12 cellular contexts compared by ENCODE assay signal in genomic region chr5:159459951-159460538, GRCh38.
DNase-seq lines count a peak whose midpoint lies in the region; FAIRE-seq and TF ChIP-seq lines count a peak whose summit lies in the region.
"Had no signal": no experiment of that assay in that cellular context is flagged by ENCODE, and none has a peak within 500 bp of the region (broad histone marks: within the 10 kb centered on the region; RNA-seq: fewer than 3 reads in every experiment).

No MANE protein-coding gene starts in this region.

- peaks cover 31% of the 10 kb centered on the region for H3K4me1 Mint-ChIP-seq in CD14-positive monocyte

- no peak overlapping the region for H3K4me3 ChIP-seq in fibroblast of lung (replicated peaks in 1 of 4; ENCODE audit: control extremely low read depth in 1 of 4, insufficient read depth in 1 of 4, low read depth in 3 of 4, low read length in 4 of 4)
- no peak overlapping the region for H3K4me3 ChIP-seq in smooth muscle cell
- H3K4me3 ChIP-seq in colonic mucosa = no peak overlapping the region

- H3K4me2 ChIP-seq in fibroblast of lung (ENCODE audit: extremely low read depth, insufficient read depth, low read length) = no peak overlapping the region
- H3K4me2 ChIP-seq in smooth muscle cell = no peak overlapping the region
- H3K4me2 ChIP-seq: KMS-11 had no signal

- H3K79me2 ChIP-seq in fibroblast of lung (ENCODE audit: control insufficient read depth, insufficient read depth, low read length) = no peaks in the 10 kb centered on the region
- no peaks in the 10 kb centered on the region for H3K79me2 ChIP-seq in smooth muscle cell (ENCODE audit: low read depth)

- peak overlapping the region; percentile 8 for H3K27ac ChIP-seq in fibroblast of lung (ENCODE audit: insufficient read depth, low read length)
- no peak overlapping the region for H3K27ac ChIP-seq in smooth muscle cell (ENCODE audit: low read depth)
- H3K27ac ChIP-seq in colonic mucosa = no peak overlapping the region
- H3K27ac ChIP-seq: KMS-11 had no signal

- H3K27me3 ChIP-seq in fibroblast of lung (ENCODE audit: control insufficient read depth, insufficient read depth, low read length) (no peaks in the 10 kb centered on the region), smooth muscle cell (ENCODE audit: low read depth) (no peaks in the 10 kb centered on the region), colonic mucosa (no peaks in the 10 kb centered on the region)

- no peaks in the 10 kb centered on the region for H3K9me3 ChIP-seq in fibroblast of lung (ENCODE audit: control insufficient read depth, insufficient read depth, low read depth, low read length)
- H3K9me3 ChIP-seq in smooth muscle cell (replicated peaks; ENCODE audit: low read depth) = no peaks in the 10 kb centered on the region
- H3K9me3 ChIP-seq in colonic mucosa = no peaks in the 10 kb centered on the region

- no peaks in the 10 kb centered on the region for H3K36me3 Mint-ChIP-seq in CD14-positive monocyte

- H3K27ac Mint-ChIP-seq in CD14-positive monocyte = peak overlapping the region; percentile 46 to 93 (median 84)

- H3K9me3 Mint-ChIP-seq in CD14-positive monocyte = peaks cover 0 to 5% (median 0%) of the 10 kb centered on the region in 7 donors

- H4K20me1 ChIP-seq in fibroblast of lung (ENCODE audit: control insufficient read depth, extremely low read depth, insufficient read depth, low read length) (no peaks in the 10 kb centered on the region), smooth muscle cell (ENCODE audit: low read depth) (no peaks in the 10 kb centered on the region)

- intact Hi-C loops in CD14-positive monocyte (cut with micrococcal nuclease) (loop anchor here in 1 of 2 donors (5.0 kb wide), 1 partner anchor 128 kb away; the partner anchor contains the start of gene IL12B), colonic mucosa (cut with DNase I) (no loop called here)

- peak overlapping the region in 1 of 2 donors; percentile 22 for H3K4me3 Mint-ChIP-seq in CD14-positive monocyte

- H3K9ac ChIP-seq in fibroblast of lung (ENCODE audit: insufficient read depth, low read length) (no peak overlapping the region), smooth muscle cell (ENCODE audit: low read depth) (no peak overlapping the region), colonic mucosa (ENCODE audit: low read depth in 2 of 2, low read length in 2 of 2) (no peak overlapping the region)
- H3K9ac ChIP-seq: KMS-11 had no signal

- H3K27me3 Mint-ChIP-seq in CD14-positive monocyte (ENCODE audit: low read depth in 3 of 3) = peaks cover 3 to 16% (median 12%) of the 10 kb centered on the region in 3 donors

- FAIRE-seq in GM19239 (lab: Jason Lieb, UNC) = peak; percentile 85

- H3K4me1 ChIP-seq in fibroblast of lung (ENCODE audit: control insufficient read depth, extremely low read depth, insufficient read depth, low read length) = peaks cover 20% of the 10 kb centered on the region
- no peaks in the 10 kb centered on the region for H3K4me1 ChIP-seq in smooth muscle cell (ENCODE audit: low read depth)
- H3K4me1 ChIP-seq in colonic mucosa = no peaks in the 10 kb centered on the region

- 85% methylated on average over 3 of the region's 3 CpGs for WGBS in smooth muscle cell (ENCODE audit: low lambda C conversion rate)

- H2AFZ ChIP-seq in fibroblast of lung (ENCODE audit: low read length) (no peak overlapping the region), smooth muscle cell (ENCODE audit: low read depth) (no peak overlapping the region)

- H3F3A ChIP-seq in smooth muscle cell (ENCODE audit: low read depth) = no peaks in the 10 kb centered on the region

- DNase-seq in CD14-positive monocyte (ENCODE audit: low spot score) = no peak
- no peak for DNase-seq in GM19239 (ENCODE audit: insufficient read length, low spot score)
- DNase-seq in NOMO-1 (lab: John Stamatoyannopoulos, UW; ENCODE audit: unreplicated experiment in 2 of 2) = peak; percentile 59 to 86
- peak; percentile 20 to 27 for DNase-seq in fibroblast of lung (ENCODE audit: low read depth in 2 of 2)
- no peak for DNase-seq in smooth muscle cell (lab: John Stamatoyannopoulos, UW; ENCODE audit: unreplicated experiment)
- no peak for DNase-seq in SHP77 (lab: John Stamatoyannopoulos, UW)
- no peak for DNase-seq in colonic mucosa
- no peak for DNase-seq in AG08395 (ENCODE audit: low spot score)
- DNase-seq: H7; SHP77 treated with DMSO at 0.1 percent for 48 hours; stimulated activated CD4-positive, alpha-beta T cell treated with anti-CD3 and anti-CD28 coated beads, Interleukin-4, amount 100 ng/mL, for 4 hours had no signal

- TF ChIP-seq CTCF in CD14-positive monocyte (IDR thresholded peaks at IDR 0.05) (no peak), fibroblast of lung (conservative IDR thresholded peaks at IDR 0.05 in 1 of 2, IDR thresholded peaks at IDR 0.05 in 1 of 2; ENCODE audit: low read depth in 1 of 2, low read length in 2 of 2) (no peak), smooth muscle cell (IDR thresholded peaks at IDR 0.05; ENCODE audit: borderline replicate concordance, insufficient read depth, poor library complexity, severe bottlenecking) (no peak), colonic mucosa (IDR thresholded peaks at IDR 0.05) (no peak)

- H3K36me3 ChIP-seq in fibroblast of lung (ENCODE audit: control insufficient read depth, insufficient read depth, low read length) = no peaks in the 10 kb centered on the region
- H3K36me3 ChIP-seq in smooth muscle cell (ENCODE audit: low read depth) = no peaks in the 10 kb centered on the region
- H3K36me3 ChIP-seq in colonic mucosa = no peaks in the 10 kb centered on the region

Comparison
In these comparisons a context has a peak if more than half of its experiments do, and no peak if none do; other contexts are left out.
1. DNase-seq: peak in NOMO-1 (2 of 2) and fibroblast of lung (2 of 2); none in CD14-positive monocyte (single experiment), GM19239 (single experiment), smooth muscle cell (single experiment), SHP77 (0 of 2), colonic mucosa (single experiment) and AG08395 (single experiment).